Comparison of ENCODE assay signal across 1 cellular context in the genomic region with DNA sequence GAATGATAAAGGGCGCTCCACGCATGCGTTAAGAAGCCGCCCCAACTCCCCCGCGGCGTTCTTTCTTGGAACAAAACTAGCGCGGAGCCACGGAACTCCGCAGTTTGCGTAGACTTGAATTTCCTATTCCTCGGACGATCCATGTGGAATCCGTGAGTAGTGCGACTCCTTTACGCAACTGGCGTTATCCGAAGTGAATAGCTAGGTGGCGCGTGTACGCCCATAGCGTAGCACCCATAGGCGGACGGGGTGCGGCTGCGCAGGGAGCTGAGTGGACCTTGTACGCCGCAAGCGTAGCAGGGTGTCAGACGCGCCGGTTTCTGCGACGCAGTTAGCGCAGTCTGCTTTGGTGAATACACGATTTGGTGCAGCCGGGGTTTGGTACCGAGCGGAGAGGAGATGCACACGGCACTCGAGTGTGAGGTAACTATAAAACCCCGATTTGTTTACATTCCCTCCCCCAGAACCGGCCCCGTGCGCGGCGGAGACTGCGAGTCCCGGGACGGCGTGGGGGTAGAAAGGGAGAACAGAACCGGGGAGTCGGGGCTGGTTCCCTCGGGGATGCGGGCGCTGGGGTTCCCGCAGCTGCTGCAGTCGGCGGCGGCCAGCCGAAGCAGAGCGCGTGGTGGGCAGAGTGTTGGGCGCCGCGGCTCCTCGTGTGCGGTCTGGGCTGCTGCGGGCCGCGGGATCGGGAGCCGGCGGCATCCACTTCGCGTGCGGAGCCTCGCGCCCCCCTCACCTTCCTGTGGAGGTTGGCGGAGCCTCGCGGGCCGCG.
A peak's percentile ranks its signal among the peaks of the same experiment; 100 is the strongest.
TF ChIP-seq lines count a peak whose summit lies in the region.

A gene with protein sequence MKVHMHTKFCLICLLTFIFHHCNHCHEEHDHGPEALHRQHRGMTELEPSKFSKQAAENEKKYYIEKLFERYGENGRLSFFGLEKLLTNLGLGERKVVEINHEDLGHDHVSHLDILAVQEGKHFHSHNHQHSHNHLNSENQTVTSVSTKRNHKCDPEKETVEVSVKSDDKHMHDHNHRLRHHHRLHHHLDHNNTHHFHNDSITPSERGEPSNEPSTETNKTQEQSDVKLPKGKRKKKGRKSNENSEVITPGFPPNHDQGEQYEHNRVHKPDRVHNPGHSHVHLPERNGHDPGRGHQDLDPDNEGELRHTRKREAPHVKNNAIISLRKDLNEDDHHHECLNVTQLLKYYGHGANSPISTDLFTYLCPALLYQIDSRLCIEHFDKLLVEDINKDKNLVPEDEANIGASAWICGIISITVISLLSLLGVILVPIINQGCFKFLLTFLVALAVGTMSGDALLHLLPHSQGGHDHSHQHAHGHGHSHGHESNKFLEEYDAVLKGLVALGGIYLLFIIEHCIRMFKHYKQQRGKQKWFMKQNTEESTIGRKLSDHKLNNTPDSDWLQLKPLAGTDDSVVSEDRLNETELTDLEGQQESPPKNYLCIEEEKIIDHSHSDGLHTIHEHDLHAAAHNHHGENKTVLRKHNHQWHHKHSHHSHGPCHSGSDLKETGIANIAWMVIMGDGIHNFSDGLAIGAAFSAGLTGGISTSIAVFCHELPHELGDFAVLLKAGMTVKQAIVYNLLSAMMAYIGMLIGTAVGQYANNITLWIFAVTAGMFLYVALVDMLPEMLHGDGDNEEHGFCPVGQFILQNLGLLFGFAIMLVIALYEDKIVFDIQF (plus strand): TSS at position 368 of the 775 bp plus-strand sequence. CDS start 22,817 bp downstream, outside the sequence.

TF ChIP-seq in SK-N-SH, 30 proteins besides CTCF, POLR2A, EP300 and RAD21 (continued from another document):
- TF ChIP-seq, protein P1, sequence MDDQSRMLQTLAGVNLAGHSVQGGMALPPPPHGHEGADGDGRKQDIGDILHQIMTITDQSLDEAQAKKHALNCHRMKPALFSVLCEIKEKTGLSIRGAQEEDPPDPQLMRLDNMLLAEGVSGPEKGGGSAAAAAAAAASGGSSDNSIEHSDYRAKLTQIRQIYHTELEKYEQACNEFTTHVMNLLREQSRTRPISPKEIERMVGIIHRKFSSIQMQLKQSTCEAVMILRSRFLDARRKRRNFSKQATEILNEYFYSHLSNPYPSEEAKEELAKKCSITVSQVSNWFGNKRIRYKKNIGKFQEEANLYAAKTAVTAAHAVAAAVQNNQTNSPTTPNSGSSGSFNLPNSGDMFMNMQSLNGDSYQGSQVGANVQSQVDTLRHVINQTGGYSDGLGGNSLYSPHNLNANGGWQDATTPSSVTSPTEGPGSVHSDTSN (IDR thresholded peaks at IDR 0.05), result peak; percentile 9; the same call in 1 of the 2 replicates
- TF ChIP-seq CHD2 (IDR thresholded peaks at IDR 0.05; ENCODE audit: low read length, partially characterized antibody), result peak; percentile 6
- TF ChIP-seq, protein P2, sequence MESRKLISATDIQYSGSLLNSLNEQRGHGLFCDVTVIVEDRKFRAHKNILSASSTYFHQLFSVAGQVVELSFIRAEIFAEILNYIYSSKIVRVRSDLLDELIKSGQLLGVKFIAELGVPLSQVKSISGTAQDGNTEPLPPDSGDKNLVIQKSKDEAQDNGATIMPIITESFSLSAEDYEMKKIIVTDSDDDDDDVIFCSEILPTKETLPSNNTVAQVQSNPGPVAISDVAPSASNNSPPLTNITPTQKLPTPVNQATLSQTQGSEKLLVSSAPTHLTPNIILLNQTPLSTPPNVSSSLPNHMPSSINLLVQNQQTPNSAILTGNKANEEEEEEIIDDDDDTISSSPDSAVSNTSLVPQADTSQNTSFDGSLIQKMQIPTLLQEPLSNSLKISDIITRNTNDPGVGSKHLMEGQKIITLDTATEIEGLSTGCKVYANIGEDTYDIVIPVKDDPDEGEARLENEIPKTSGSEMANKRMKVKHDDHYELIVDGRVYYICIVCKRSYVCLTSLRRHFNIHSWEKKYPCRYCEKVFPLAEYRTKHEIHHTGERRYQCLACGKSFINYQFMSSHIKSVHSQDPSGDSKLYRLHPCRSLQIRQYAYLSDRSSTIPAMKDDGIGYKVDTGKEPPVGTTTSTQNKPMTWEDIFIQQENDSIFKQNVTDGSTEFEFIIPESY (IDR thresholded peaks at IDR 0.05; ENCODE audit: borderline replicate concordance, low read depth), result no peak
- TF ChIP-seq, protein P3, sequence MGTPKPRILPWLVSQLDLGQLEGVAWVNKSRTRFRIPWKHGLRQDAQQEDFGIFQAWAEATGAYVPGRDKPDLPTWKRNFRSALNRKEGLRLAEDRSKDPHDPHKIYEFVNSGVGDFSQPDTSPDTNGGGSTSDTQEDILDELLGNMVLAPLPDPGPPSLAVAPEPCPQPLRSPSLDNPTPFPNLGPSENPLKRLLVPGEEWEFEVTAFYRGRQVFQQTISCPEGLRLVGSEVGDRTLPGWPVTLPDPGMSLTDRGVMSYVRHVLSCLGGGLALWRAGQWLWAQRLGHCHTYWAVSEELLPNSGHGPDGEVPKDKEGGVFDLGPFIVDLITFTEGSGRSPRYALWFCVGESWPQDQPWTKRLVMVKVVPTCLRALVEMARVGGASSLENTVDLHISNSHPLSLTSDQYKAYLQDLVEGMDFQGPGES (IDR thresholded peaks at IDR 0.05; ENCODE audit: low read depth, low read length), result no peak
- TF ChIP-seq RXRA (IDR thresholded peaks at IDR 0.05; ENCODE audit: borderline replicate concordance, low read depth), result no peak
- TF ChIP-seq YY1 (IDR thresholded peaks at IDR 0.05; ENCODE audit: low read depth), result no peak; the same call in 1 of the 2 replicates
- TF ChIP-seq FOXJ3 (CRISPR knock-in tag; IDR thresholded peaks at IDR 0.05), result 0 out of 2 replicates have a peak, but pooled peaks have one; percentile 57
- no peak for TF ChIP-seq FOSL2 (IDR thresholded peaks at IDR 0.05; ENCODE audit: borderline replicate concordance, low read depth)
- TF ChIP-seq JUND (IDR thresholded peaks at IDR 0.05), result 0 out of 2 replicates have a peak, but pooled peaks have one; percentile 7
- TF ChIP-seq EZH2phosphoT487 (IDR thresholded peaks at IDR 0.05; ENCODE audit: borderline replicate concordance, low read depth), result no peak
- TF ChIP-seq MXI1 (IDR thresholded peaks at IDR 0.05; ENCODE audit: low read depth, low read length), result peak; percentile 65
- TF ChIP-seq NFIC (IDR thresholded peaks at IDR 0.05; ENCODE audit: borderline replicate concordance), result 0 out of 2 replicates have a peak, but pooled peaks have one; percentile 32
- no peak for TF ChIP-seq ELF1 (IDR thresholded peaks at IDR 0.05)
